ENCODE assay signal across 23 cellular contexts in genomic region chr1:223228201-223228600, GRCh38.
"Had no signal": no experiment of that assay in that cellular context is flagged by ENCODE, and none has a peak within 500 bp of the region (broad histone marks: within the 10 kb centered on the region; RNA-seq: fewer than 3 reads in every experiment).

No MANE protein-coding gene starts in this region.

- ATAC-seq: activated naive CD8-positive, alpha-beta T cell treated with anti-CD3 and anti-CD28 coated beads, Interleukin-2, amount 50 U/mL, for 24 hours; PC-3 had no signal

- H3K27ac Mint-ChIP-seq: activated CD4-positive, alpha-beta memory T cell treated with anti-CD3 and anti-CD28 coated beads, Interleukin-2, amount 10 ng/mL, durations not matched to agents 7 days and 5 days; activated naive CD8-positive, alpha-beta T cell treated with anti-CD3 and anti-CD28 coated beads, Interleukin-2, amount 50 U/mL, for 24 hours; brain had no signal

- H3K27me3 Mint-ChIP-seq: activated CD4-positive, alpha-beta memory T cell treated with anti-CD3 and anti-CD28 coated beads, Interleukin-2, amount 10 ng/mL, durations not matched to agents 7 days and 5 days; activated CD4-positive, alpha-beta T cell treated with anti-CD3 and anti-CD28 coated beads, Interleukin-2, amount 10 ng/mL, durations not matched to agents 7 days and 5 days; brain had no signal

- H3K9me3 Mint-ChIP-seq: activated CD4-positive, alpha-beta memory T cell treated with anti-CD3 and anti-CD28 coated beads, Interleukin-2, amount 10 ng/mL, durations not matched to agents 7 days and 5 days; activated CD4-positive, alpha-beta T cell treated with anti-CD3 and anti-CD28 coated beads, Interleukin-2, amount 10 ng/mL, durations not matched to agents 7 days and 5 days; activated naive CD8-positive, alpha-beta T cell treated with anti-CD3 and anti-CD28 coated beads, Interleukin-2, amount 50 U/mL, for 24 hours; activated T-helper 2 cell treated with anti-CD3 and anti-CD28 coated beads, Interferon-gamma antibody, Interleukin-2, Interleukin-4, amounts not matched to agents 10 μg/mL and 5 μg/mL and 100 μg/mL, durations not matched to agents 14 hours and 24 hours and 36 hours; brain; central memory CD8-positive, alpha-beta T cell had no signal

- H3K4me1 ChIP-seq: ascending aorta had no signal

- H3K4me3 ChIP-seq: ascending aorta, SJSA1 had no signal

- DNase-seq: activated CD4-positive, alpha-beta memory T cell treated with anti-CD3 and anti-CD28 coated beads, Interleukin-2, amount 10 ng/mL, durations not matched to agents 7 days and 5 days; activated CD4-positive, alpha-beta T cell treated with anti-CD3 and anti-CD28 coated beads, Interleukin-2, amount 10 ng/mL, durations not matched to agents 7 days and 5 days; activated CD4-positive, CD25-positive, alpha-beta regulatory T cell; activated naive CD4-positive, alpha-beta T cell treated with anti-CD3 and anti-CD28 coated beads, Interleukin-2, amount 50 U/mL, for 16 hours; activated naive CD8-positive, alpha-beta T cell treated with anti-CD3 and anti-CD28 coated beads, Interleukin-2, amount 50 U/mL, for 24 hours; activated T-cell treated with anti-CD3 and anti-CD28 coated beads, Interleukin-2, amount 50 U/mL, for 48 hours; amniotic stem cell; Karpas-422; NCI-H1105 treated with DMSO at 0.1 percent for 48 hours; NCI-H1436 treated with DMSO at 0.1 percent for 48 hours; NCI-H187; NCI-H2081; NCI-H510A treated with DMSO at 0.1 percent for 48 hours; NCI-H69; PC-3; SHP77; T1000 had no signal

- H3K4me1 Mint-ChIP-seq: brain had no signal

- H3K9me3 ChIP-seq: ascending aorta, SJSA1 had no signal

- H3K36me3 ChIP-seq: ascending aorta, SJSA1 had no signal

- H3K27me3 ChIP-seq: ascending aorta, SJSA1 had no signal

- H3K4me3 Mint-ChIP-seq: activated CD4-positive, alpha-beta memory T cell treated with anti-CD3 and anti-CD28 coated beads, Interleukin-2, amount 10 ng/mL, durations not matched to agents 7 days and 5 days; activated CD4-positive, alpha-beta T cell treated with anti-CD3 and anti-CD28 coated beads, Interleukin-2, amount 10 ng/mL, durations not matched to agents 7 days and 5 days; activated naive CD8-positive, alpha-beta T cell treated with anti-CD3 and anti-CD28 coated beads, Interleukin-2, amount 50 U/mL, for 24 hours; brain; central memory CD8-positive, alpha-beta T cell had no signal

- H3K27ac ChIP-seq: ascending aorta, VCaP had no signal
